9 cellular contexts compared by ENCODE assay signal in genomic region chr10:130141460-130141859, GRCh38. TPM values are rescaled to one million over a fixed set of nuclear protein-coding genes. Genes with fewer than 3 reads are reported as not detected.
DNase-seq lines count a peak whose midpoint lies in the region; ATAC-seq and TF ChIP-seq lines count a peak whose summit lies in the region.
"Had no signal": no experiment of that assay in that cellular context is flagged by ENCODE, and none has a peak within 500 bp of the region (broad histone marks: within the 10 kb centered on the region; RNA-seq: fewer than 3 reads in every experiment).

No MANE protein-coding gene starts in this region.

- no peaks in the 10 kb centered on the region for H3K9me2 ChIP-seq in DOHH2 (replicated peaks; ENCODE audit: control insufficient read depth, low read length)
- H3K9me2 ChIP-seq in PC-9 (ENCODE audit: insufficient read depth): no peaks in the 10 kb centered on the region

- WGBS in right cardiac atrium: 44% methylated on average over 1 of the region's 1 CpG

- H3K36me3 ChIP-seq in DOHH2 (ENCODE audit: control insufficient read depth, low read length) (peaks cover 58% of the 10 kb centered on the region), PC-9 (ENCODE audit: low read depth) (no peaks in the 10 kb centered on the region)

- CTCF ChIA-PET in PC-9 (lab: Charles Lee): no interaction called here

- H3K27ac ChIP-seq in DOHH2 (ENCODE audit: low read depth, low read length): peak overlapping the region; percentile 90
- no peak overlapping the region for H3K27ac ChIP-seq in right cardiac atrium (ENCODE audit: low read length)
- no peak overlapping the region for H3K27ac ChIP-seq in PC-9

- intact Hi-C loops in right cardiac atrium (cut with DNase I) (no loop called here), PC-9 (cut with micrococcal nuclease; ENCODE audit: unreplicated experiment) (no loop called here)

- H3K4me3 ChIP-seq in DOHH2 (ENCODE audit: low read length) (peak overlapping the region; percentile 56), choroid plexus epithelial cell (ENCODE audit: low read depth, low read length) (no peak overlapping the region), right cardiac atrium (ENCODE audit: low read length) (no peak overlapping the region), PC-9 (no peak overlapping the region)

- H3F3A ChIP-seq in DOHH2 (ENCODE audit: control insufficient read depth, insufficient read depth) (peaks cover 14% of the 10 kb centered on the region), PC-9 (ENCODE audit: insufficient read depth, low read depth) (no peaks in the 10 kb centered on the region)

- POLR2A ChIA-PET in PC-9 (lab: Charles Lee; ENCODE audit: unreplicated experiment): no interaction called here

- ATAC-seq in GM21360 (IDR thresholded peaks at IDR 0.05; ENCODE audit: unreplicated experiment): peak; percentile 35
- ATAC-seq in HG03442 (IDR thresholded peaks at IDR 0.05; ENCODE audit: unreplicated experiment): peak; percentile 27
- no peak for ATAC-seq in right cardiac atrium

- H2AFZ ChIP-seq in PC-9: no peak overlapping the region

- TF ChIP-seq CTCF in DOHH2 (IDR thresholded peaks at IDR 0.05; ENCODE audit: low read depth, low read length, poor library complexity, severe bottlenecking) (no peak), choroid plexus epithelial cell (conservative IDR thresholded peaks at IDR 0.05; ENCODE audit: low read depth, low read length) (no peak), PC-9 (conservative IDR thresholded peaks at IDR 0.05) (no peak)

- DNase-seq in choroid plexus epithelial cell (ENCODE audit: low read depth): peak; percentile 50
- no peak for DNase-seq in right cardiac atrium
- DNase-seq in stimulated activated CD4-positive, alpha-beta T cell treated with anti-CD3 and anti-CD28 coated beads, Interleukin-15, amount 100 ng/mL, for 24 hours: no peak
- DNase-seq in GOT3 (lab: John Stamatoyannopoulos, UW): no peak
- DNase-seq in PC-9: no peak
- DNase-seq: GDM1 had no signal

- H4K20me1 ChIP-seq in DOHH2 (ENCODE audit: control insufficient read depth, insufficient read depth, low read depth, low read length) (peaks cover 23% of the 10 kb centered on the region), PC-9 (ENCODE audit: insufficient read depth) (no peaks in the 10 kb centered on the region)

- BruUV-seq in PC-9 (replicated peaks; lab: Mats Ljungman, UMichigan): no TSS peak

- H3K27me3 ChIP-seq in DOHH2 (ENCODE audit: control insufficient read depth, low read length) (no peaks in the 10 kb centered on the region), right cardiac atrium (ENCODE audit: control insufficient read depth, insufficient read depth) (no peaks in the 10 kb centered on the region), PC-9 (ENCODE audit: insufficient read depth, low read depth) (no peaks in the 10 kb centered on the region)

- H3K9me3 ChIP-seq in DOHH2 (ENCODE audit: control insufficient read depth, insufficient read depth, low read length) (no peaks in the 10 kb centered on the region), right cardiac atrium (ENCODE audit: control insufficient read depth, low read length) (no peaks in the 10 kb centered on the region), PC-9 (ENCODE audit: insufficient read depth, low read depth) (no peaks in the 10 kb centered on the region)

- H3K79me2 ChIP-seq in DOHH2 (ENCODE audit: control insufficient read depth, low read length) (peaks cover 98% of the 10 kb centered on the region), PC-9 (ENCODE audit: low read depth) (peaks cover 38% of the 10 kb centered on the region)

- peak overlapping the region; percentile 92 for H3K4me2 ChIP-seq in DOHH2 (ENCODE audit: low read length)
- H3K4me2 ChIP-seq in PC-9: no peak overlapping the region

- H3K4me1 ChIP-seq in DOHH2 (ENCODE audit: control insufficient read depth, low read length) (peaks cover 77% of the 10 kb centered on the region), right cardiac atrium (ENCODE audit: control insufficient read depth, insufficient read depth, low read length) (peaks cover 11% of the 10 kb centered on the region), PC-9 (replicated peaks; ENCODE audit: insufficient read depth) (no peaks in the 10 kb centered on the region)

RNA-seq across cellular contexts. Expression of gene GLRX3, which starts 5.3 kb away (rescaled TPM):
- total RNA-seq in right cardiac atrium (10 to 100 TPM; 52.8 to 60.0 (median 57.0) TPM), PC-9 (2021) (69.0 and 78.0 TPM in 2 replicates)
- polyA plus RNA-seq in right cardiac atrium: 62.5 TPM

RNA-seq across cellular contexts. Expression of gene C10orf143, which starts 30.8 kb away (rescaled TPM):
- total RNA-seq in right cardiac atrium: 1 to 10 TPM; 1.7 to 2.8 (median 2.4) TPM
- polyA plus RNA-seq in right cardiac atrium: 4.0 TPM
- 2.8 and 3.5 TPM in 2 replicates for total RNA-seq in PC-9 (2021)

Comparison
In these comparisons a context has a peak if more than half of its experiments do, and no peak if none do; other contexts are left out.
1. ATAC-seq: peak in GM21360 (single experiment) and HG03442 (single experiment); none in right cardiac atrium (0 of 2).